Comparison of ENCODE assay signal across 2 cellular contexts in genomic region chr2:189580662-189581353, GRCh38.
TF ChIP-seq lines count a peak whose summit lies in the region.

A gene with protein sequence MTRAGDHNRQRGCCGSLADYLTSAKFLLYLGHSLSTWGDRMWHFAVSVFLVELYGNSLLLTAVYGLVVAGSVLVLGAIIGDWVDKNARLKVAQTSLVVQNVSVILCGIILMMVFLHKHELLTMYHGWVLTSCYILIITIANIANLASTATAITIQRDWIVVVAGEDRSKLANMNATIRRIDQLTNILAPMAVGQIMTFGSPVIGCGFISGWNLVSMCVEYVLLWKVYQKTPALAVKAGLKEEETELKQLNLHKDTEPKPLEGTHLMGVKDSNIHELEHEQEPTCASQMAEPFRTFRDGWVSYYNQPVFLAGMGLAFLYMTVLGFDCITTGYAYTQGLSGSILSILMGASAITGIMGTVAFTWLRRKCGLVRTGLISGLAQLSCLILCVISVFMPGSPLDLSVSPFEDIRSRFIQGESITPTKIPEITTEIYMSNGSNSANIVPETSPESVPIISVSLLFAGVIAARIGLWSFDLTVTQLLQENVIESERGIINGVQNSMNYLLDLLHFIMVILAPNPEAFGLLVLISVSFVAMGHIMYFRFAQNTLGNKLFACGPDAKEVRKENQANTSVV (minus strand): TSS chr2:189580786. CDS start chr2:189580460, 326 bp downstream.

TF ChIP-seq in GM23338, 12 proteins besides CTCF, POLR2A, EP300 and RAD21 (continued from another document and continues in another):
- TF ChIP-seq, protein P1, sequence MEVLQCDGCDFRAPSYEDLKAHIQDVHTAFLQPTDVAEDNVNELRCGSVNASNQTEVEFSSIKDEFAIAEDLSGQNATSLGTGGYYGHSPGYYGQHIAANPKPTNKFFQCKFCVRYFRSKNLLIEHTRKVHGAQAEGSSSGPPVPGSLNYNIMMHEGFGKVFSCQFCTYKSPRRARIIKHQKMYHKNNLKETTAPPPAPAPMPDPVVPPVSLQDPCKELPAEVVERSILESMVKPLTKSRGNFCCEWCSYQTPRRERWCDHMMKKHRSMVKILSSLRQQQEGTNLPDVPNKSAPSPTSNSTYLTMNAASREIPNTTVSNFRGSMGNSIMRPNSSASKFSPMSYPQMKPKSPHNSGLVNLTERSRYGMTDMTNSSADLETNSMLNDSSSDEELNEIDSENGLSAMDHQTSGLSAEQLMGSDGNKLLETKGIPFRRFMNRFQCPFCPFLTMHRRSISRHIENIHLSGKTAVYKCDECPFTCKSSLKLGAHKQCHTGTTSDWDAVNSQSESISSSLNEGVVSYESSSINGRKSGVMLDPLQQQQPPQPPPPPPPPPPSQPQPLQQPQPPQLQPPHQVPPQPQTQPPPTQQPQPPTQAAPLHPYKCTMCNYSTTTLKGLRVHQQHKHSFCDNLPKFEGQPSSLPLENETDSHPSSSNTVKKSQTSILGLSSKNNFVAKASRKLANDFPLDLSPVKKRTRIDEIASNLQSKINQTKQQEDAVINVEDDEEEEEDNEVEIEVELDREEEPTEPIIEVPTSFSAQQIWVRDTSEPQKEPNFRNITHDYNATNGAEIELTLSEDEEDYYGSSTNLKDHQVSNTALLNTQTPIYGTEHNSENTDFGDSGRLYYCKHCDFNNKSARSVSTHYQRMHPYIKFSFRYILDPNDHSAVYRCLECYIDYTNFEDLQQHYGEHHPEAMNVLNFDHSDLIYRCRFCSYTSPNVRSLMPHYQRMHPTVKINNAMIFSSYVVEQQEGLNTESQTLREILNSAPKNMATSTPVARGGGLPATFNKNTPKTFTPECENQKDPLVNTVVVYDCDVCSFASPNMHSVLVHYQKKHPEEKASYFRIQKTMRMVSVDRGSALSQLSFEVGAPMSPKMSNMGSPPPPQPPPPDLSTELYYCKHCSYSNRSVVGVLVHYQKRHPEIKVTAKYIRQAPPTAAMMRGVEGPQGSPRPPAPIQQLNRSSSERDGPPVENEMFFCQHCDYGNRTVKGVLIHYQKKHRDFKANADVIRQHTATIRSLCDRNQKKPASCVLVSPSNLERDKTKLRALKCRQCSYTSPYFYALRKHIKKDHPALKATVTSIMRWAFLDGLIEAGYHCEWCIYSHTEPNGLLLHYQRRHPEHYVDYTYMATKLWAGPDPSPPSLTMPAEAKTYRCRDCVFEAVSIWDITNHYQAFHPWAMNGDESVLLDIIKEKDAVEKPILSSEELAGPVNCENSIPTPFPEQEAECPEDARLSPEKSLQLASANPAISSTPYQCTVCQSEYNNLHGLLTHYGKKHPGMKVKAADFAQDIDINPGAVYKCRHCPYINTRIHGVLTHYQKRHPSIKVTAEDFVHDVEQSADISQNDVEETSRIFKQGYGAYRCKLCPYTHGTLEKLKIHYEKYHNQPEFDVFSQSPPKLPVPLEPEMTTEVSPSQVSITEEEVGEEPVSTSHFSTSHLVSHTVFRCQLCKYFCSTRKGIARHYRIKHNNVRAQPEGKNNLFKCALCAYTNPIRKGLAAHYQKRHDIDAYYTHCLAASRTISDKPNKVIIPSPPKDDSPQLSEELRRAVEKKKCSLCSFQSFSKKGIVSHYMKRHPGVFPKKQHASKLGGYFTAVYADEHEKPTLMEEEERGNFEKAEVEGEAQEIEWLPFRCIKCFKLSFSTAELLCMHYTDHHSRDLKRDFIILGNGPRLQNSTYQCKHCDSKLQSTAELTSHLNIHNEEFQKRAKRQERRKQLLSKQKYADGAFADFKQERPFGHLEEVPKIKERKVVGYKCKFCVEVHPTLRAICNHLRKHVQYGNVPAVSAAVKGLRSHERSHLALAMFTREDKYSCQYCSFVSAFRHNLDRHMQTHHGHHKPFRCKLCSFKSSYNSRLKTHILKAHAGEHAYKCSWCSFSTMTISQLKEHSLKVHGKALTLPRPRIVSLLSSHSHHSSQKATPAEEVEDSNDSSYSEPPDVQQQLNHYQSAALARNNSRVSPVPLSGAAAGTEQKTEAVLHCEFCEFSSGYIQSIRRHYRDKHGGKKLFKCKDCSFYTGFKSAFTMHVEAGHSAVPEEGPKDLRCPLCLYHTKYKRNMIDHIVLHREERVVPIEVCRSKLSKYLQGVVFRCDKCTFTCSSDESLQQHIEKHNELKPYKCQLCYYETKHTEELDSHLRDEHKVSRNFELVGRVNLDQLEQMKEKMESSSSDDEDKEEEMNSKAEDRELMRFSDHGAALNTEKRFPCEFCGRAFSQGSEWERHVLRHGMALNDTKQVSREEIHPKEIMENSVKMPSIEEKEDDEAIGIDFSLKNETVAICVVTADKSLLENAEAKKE (CRISPR knock-in tag; IDR thresholded peaks at IDR 0.05) = no peak
- no peak for TF ChIP-seq ETS1 (IDR thresholded peaks at IDR 0.05)
- no peak for TF ChIP-seq ZNF114 (CRISPR knock-in tag; IDR thresholded peaks at IDR 0.05)
- no peak for TF ChIP-seq CREB1 (CRISPR knock-in tag; IDR thresholded peaks at IDR 0.05; ENCODE audit: low read depth)
- no peak for TF ChIP-seq STAT1 (IDR thresholded peaks at IDR 0.05; ENCODE audit: unreplicated experiment)
- no peak for TF ChIP-seq POLR2AphosphoS5 (IDR thresholded peaks at IDR 0.05; ENCODE audit: low read depth)
- no peak for TF ChIP-seq NANOG (IDR thresholded peaks at IDR 0.05; ENCODE audit: borderline replicate concordance)
- TF ChIP-seq ZNF331 (CRISPR knock-in tag; IDR thresholded peaks at IDR 0.05; ENCODE audit: low read depth) = no peak
- TF ChIP-seq EZH2 (IDR thresholded peaks at IDR 0.05; ENCODE audit: low read depth, unreplicated experiment) = no peak

TF ChIP-seq in WTC11, 78 proteins besides CTCF, POLR2A, EP300 and RAD21 (continued from another document):
- 0 out of 2 replicates have a peak, but pooled peaks have one; percentile 29 for TF ChIP-seq FOXP4 (CRISPR knock-in tag; IDR thresholded peaks at IDR 0.05)
- TF ChIP-seq, protein P2, sequence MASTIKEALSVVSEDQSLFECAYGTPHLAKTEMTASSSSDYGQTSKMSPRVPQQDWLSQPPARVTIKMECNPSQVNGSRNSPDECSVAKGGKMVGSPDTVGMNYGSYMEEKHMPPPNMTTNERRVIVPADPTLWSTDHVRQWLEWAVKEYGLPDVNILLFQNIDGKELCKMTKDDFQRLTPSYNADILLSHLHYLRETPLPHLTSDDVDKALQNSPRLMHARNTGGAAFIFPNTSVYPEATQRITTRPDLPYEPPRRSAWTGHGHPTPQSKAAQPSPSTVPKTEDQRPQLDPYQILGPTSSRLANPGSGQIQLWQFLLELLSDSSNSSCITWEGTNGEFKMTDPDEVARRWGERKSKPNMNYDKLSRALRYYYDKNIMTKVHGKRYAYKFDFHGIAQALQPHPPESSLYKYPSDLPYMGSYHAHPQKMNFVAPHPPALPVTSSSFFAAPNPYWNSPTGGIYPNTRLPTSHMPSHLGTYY (CRISPR knock-in tag; IDR thresholded peaks at IDR 0.05) = 0 out of 2 replicates have a peak, but pooled peaks have one; percentile 27
- no peak for TF ChIP-seq GRHL2 (CRISPR knock-in tag; IDR thresholded peaks at IDR 0.05; ENCODE audit: insufficient replicate concordance, severe bottlenecking)
- TF ChIP-seq PRDM15 (CRISPR knock-in tag; IDR thresholded peaks at IDR 0.05) = peak; percentile 92
- TF ChIP-seq FOXP1 (CRISPR knock-in tag; IDR thresholded peaks at IDR 0.05; ENCODE audit: borderline replicate concordance) = 0 out of 2 replicates have a peak, but pooled peaks have one; percentile 54
- TF ChIP-seq FOXJ3 (CRISPR knock-in tag; IDR thresholded peaks at IDR 0.05; ENCODE audit: borderline replicate concordance) = no peak
- no peak for TF ChIP-seq GTF2I (CRISPR knock-in tag; conservative IDR thresholded peaks at IDR 0.05)
- TF ChIP-seq ATF3 (CRISPR knock-in tag; conservative IDR thresholded peaks at IDR 0.05) = no peak
- TF ChIP-seq JAZF1 (CRISPR knock-in tag; IDR thresholded peaks at IDR 0.05) = no peak
- TF ChIP-seq SMAD4 (CRISPR knock-in tag; IDR thresholded peaks at IDR 0.05) = no peak
